14 cellular contexts compared by ENCODE assay signal in the genomic region with DNA sequence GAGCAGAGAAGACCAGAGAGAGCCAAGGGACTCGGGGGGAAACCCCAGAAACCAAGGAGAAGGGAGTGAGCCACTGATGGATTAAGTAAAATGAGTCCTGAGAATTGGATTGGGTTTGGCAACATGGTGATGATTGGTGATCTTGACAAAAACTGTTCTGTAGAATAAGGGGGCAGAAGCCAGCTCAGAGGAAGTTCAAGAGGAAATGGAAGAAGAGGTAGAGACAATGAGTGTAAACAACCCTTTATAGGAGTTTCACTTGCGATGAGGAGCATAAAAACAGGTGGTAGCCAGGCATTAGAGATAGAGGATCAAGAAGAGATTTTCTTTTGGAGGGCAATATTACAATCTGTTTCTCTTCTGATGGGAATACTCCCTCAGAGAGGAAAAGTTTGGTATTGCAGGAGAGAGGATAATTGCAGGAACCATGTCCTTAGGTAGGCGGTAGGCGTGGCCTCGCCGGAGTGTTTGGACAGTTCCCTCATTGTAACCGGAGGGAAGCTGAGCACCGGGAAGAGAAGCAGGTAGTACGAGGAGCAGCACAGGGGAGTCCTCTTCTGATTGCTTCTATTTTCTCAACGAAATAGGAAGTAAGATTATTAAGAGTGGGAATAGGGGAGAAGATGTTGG.
DNase-seq lines count a peak whose midpoint lies in the region; ATAC-seq and TF ChIP-seq lines count a peak whose summit lies in the region.
"Had no signal": no experiment of that assay in that cellular context is flagged by ENCODE, and none has a peak within 500 bp of the region (broad histone marks: within the 10 kb centered on the region; RNA-seq: fewer than 3 reads in every experiment).

No MANE protein-coding gene starts in this region.

- peak; percentile 15 for TF ChIP-seq CTCF in epithelial cell of esophagus (IDR thresholded peaks at IDR 0.05; ENCODE audit: insufficient read depth, low read depth, low read length, missing control alignments)
- TF ChIP-seq CTCF in spleen (IDR thresholded peaks at IDR 0.05 in 8 of 11, conservative IDR thresholded peaks at IDR 0.05 in 3 of 11): no peak

- H3K27me3 ChIP-seq in spleen (replicated peaks in 1 of 7): peaks cover 0 to 6% (median 0%) of the 10 kb centered on the region in 7 donors

- H3K27ac ChIP-seq in spleen: peak overlapping the region in 2 of 8 donors; percentile 25 to 47
- H3K27ac ChIP-seq: gastroesophageal sphincter, thoracic aorta had no signal

- no peaks in the 10 kb centered on the region for H3K36me3 ChIP-seq in spleen
- H3K36me3 ChIP-seq: gastroesophageal sphincter, thoracic aorta had no signal

- H3K4me1 ChIP-seq in spleen: peaks cover 0 to 36% (median 6%) of the 10 kb centered on the region in 6 donors

- intact Hi-C loops in spleen (cut with DNase I; ENCODE audit: low total_unique reads): loop anchor here (5.0 kb wide), 1 partner anchor 135 kb away; no protein-coding TSS in a partner anchor

- DNase-seq in NCI-H1436 (lab: John Stamatoyannopoulos, UW): peak; percentile 15
- DNase-seq in NCI-H1436 treated with DMSO at 0.1 percent for 48 hours (lab: John Stamatoyannopoulos, UW): no peak
- DNase-seq in NCI-H2029 (lab: John Stamatoyannopoulos, UW): peak; percentile 60
- DNase-seq in epithelial cell of esophagus (ENCODE audit: low read depth): peak; percentile 67
- peak; percentile 57 for DNase-seq in spleen
- no peak for DNase-seq in OCI-M1 (lab: John Stamatoyannopoulos, UW)
- DNase-seq: ACHN; activated CD8-positive, alpha-beta memory T cell treated with anti-CD3 and anti-CD28 coated beads, Interleukin-2, amount 50 U/mL, for 4 hours; caudate nucleus; NCI-H1105 treated with DMSO at 0.1 percent for 48 hours had no signal

- no peak overlapping the region for H3K4me3 ChIP-seq in epithelial cell of esophagus (ENCODE audit: low read length)
- no peak overlapping the region for H3K4me3 ChIP-seq in spleen
- H3K4me3 ChIP-seq: gastroesophageal sphincter, thoracic aorta had no signal

- no peak for TF ChIP-seq POLR2A in spleen (IDR thresholded peaks at IDR 0.05)

- ATAC-seq in HG03457 (IDR thresholded peaks at IDR 0.05; ENCODE audit: unreplicated experiment) (no peak), HG02623 (IDR thresholded peaks at IDR 0.05; ENCODE audit: unreplicated experiment) (no peak)
- ATAC-seq: gastroesophageal sphincter had no signal

- H3K9me3 ChIP-seq in spleen: no peaks in the 10 kb centered on the region
- H3K9me3 ChIP-seq: gastroesophageal sphincter, thoracic aorta had no signal

- WGBS in spleen, 5 donors: 53 to 61% (median 54%) methylated on average over 10 of the region's 10 CpGs

Comparison
In these comparisons a context has a peak if more than half of its experiments do, and no peak if none do; other contexts are left out.
1. DNase-seq: peak in NCI-H1436 (single experiment), NCI-H2029 (single experiment), epithelial cell of esophagus (single experiment) and spleen (single experiment); none in NCI-H1436 treated with DMSO at 0.1 percent for 48 hours (single experiment) and OCI-M1 (single experiment).